ENCODE assay signal across 16 cellular contexts in genomic region chr2:127888772-127889171, GRCh38. TPM values are rescaled to one million over a fixed set of nuclear protein-coding genes. Genes with fewer than 3 reads are reported as not detected.
A peak's percentile ranks its signal among the peaks of the same experiment; 100 is the strongest.
DNase-seq lines count a peak whose midpoint lies in the region; ATAC-seq, FAIRE-seq and TF ChIP-seq lines count a peak whose summit lies in the region.
"Had no signal": no experiment of that assay in that cellular context is flagged by ENCODE, and none has a peak within 500 bp of the region (broad histone marks: within the 10 kb centered on the region; RNA-seq: fewer than 3 reads in every experiment).

No MANE protein-coding gene starts in this region.

- no peaks in the 10 kb centered on the region; the same call in 1 of the 2 replicates for H4K20me1 ChIP-seq in K562 (replicated peaks; ENCODE audit: control insufficient read depth, insufficient read depth, low read length)

- no peak overlapping the region for H3K9ac ChIP-seq in K562 (ENCODE audit: insufficient read depth in 1 of 2, low read depth in 2 of 2, low read length in 2 of 2)

- TF ChIP-seq RAD21 in K562 (CRISPR knock-in tag; conservative IDR thresholded peaks at IDR 0.05 in 1 of 2, IDR thresholded peaks at IDR 0.05 in 1 of 2), result no peak

- TF ChIP-seq POLR2A in K562 (conservative IDR thresholded peaks at IDR 0.05), result no peak

- BruUV-seq in Caco-2 (replicated peaks; lab: Mats Ljungman, UMichigan), result no TSS peak
- no TSS peak for BruUV-seq in K562 (replicated peaks; lab: Mats Ljungman, UMichigan)

- intact Hi-C loops in CD4-positive, alpha-beta T cell (cut with DNase I, micrococcal nuclease), result loop anchor here (2.0 to 10.0 kb wide), 5 partner anchors 136 to 504 kb away; partner anchors contain the start of genes MAP3K2 (in 1 of the 2) and SAP130 (in 1 of the 2)
- intact Hi-C loops in Caco-2 (cut with micrococcal nuclease; ENCODE audit: unreplicated experiment), result no loop called here
- intact Hi-C loops in K562 (cut with micrococcal nuclease), result no loop called here

- H3K27ac ChIP-seq in CD4-positive, alpha-beta T cell (ENCODE audit: low read depth, low read length), result no peak overlapping the region
- H3K27ac ChIP-seq in K562 (ENCODE audit: extremely low read depth, low read depth, low read length), result no peak overlapping the region
- H3K27ac ChIP-seq in CD8-positive, alpha-beta memory T cell (ENCODE audit: low read depth, low read length), result no peak overlapping the region
- H3K27ac ChIP-seq: A549, C4-2B had no signal

- no peak for DNase-seq in CD4-positive, alpha-beta T cell
- no peak for DNase-seq in Caco-2
- no peak for DNase-seq in K562 (ENCODE audit: extremely low read depth in 1 of 4, low spot score in 3 of 4)
- no peak for DNase-seq in neural crest cell (ENCODE audit: low read depth, low spot score)
- DNase-seq in CD8-positive, alpha-beta memory T cell, result no peak
- no peak for DNase-seq in SK-N-DZ (ENCODE audit: low spot score)
- DNase-seq: BE2C; CD8-positive, alpha-beta T cell; DMS53; GF-D8; GOT3; H9 had no signal

- H3K79me2 ChIP-seq in K562 (ENCODE audit: control insufficient read depth, insufficient read depth, low read length), result peaks cover 22% of the 10 kb centered on the region

- peaks cover 14% of the 10 kb centered on the region for H3K36me3 Mint-ChIP-seq in CD4-positive, alpha-beta T cell (ENCODE audit: low read depth)
- peaks cover 19% of the 10 kb centered on the region for H3K36me3 Mint-ChIP-seq in Caco-2 (ENCODE audit: insufficient read depth, unreplicated experiment)
- H3K36me3 Mint-ChIP-seq in neural crest cell (ENCODE audit: low read depth), result peaks cover 4% of the 10 kb centered on the region
- H3K36me3 Mint-ChIP-seq in CD8-positive, alpha-beta memory T cell, result peaks cover 0 to 11% (median 0%) of the 10 kb centered on the region in 3 donors

- peak overlapping the region; percentile 56 for H3K4me3 Mint-ChIP-seq in CD4-positive, alpha-beta T cell
- H3K4me3 Mint-ChIP-seq in Caco-2 (ENCODE audit: unreplicated experiment) (peak overlapping the region; percentile 20), neural crest cell (peak overlapping the region; percentile 68)
- H3K4me3 Mint-ChIP-seq in CD8-positive, alpha-beta memory T cell, result peak overlapping the region in 1 of 7 donors; percentile 27
- H3K4me3 Mint-ChIP-seq: CD8-positive, alpha-beta T cell; H9 had no signal

- H3K4me1 ChIP-seq in Caco-2, result peaks cover 29% of the 10 kb centered on the region
- H3K4me1 ChIP-seq in K562 (replicated peaks in 1 of 2; ENCODE audit: control insufficient read depth in 2 of 2, insufficient read depth in 2 of 2, low read length in 2 of 2), result peaks cover 9 to 13% of the 10 kb centered on the region in 2 experiments; a peak in 3 of 5 replicates
- peaks cover 26% of the 10 kb centered on the region for H3K4me1 ChIP-seq in CD8-positive, alpha-beta memory T cell (ENCODE audit: insufficient read depth, low read length)
- H3K4me1 ChIP-seq: BE2C had no signal

- CTCF ChIA-PET in CD4-positive, alpha-beta T cell (lab: Charles Lee), result no interaction called here
- CTCF ChIA-PET in Caco-2 (lab: Charles Lee) (no interaction called here), K562 (lab: Yijun Ruan, JAX; ENCODE audit: low intra/inter-chr PET ratio) (no interaction called here)
- CTCF ChIA-PET in CD8-positive, alpha-beta memory T cell (lab: Charles Lee), result interaction anchor here (0.7 kb wide), 1 partner anchor 133 kb away, joined by 3 read pairs; no protein-coding TSS in a partner anchor

- peaks cover 44% of the 10 kb centered on the region for H3K4me1 Mint-ChIP-seq in CD4-positive, alpha-beta T cell (ENCODE audit: low read depth)
- H3K4me1 Mint-ChIP-seq in Caco-2 (ENCODE audit: low read depth, unreplicated experiment) (peaks cover 27% of the 10 kb centered on the region), neural crest cell (peaks cover 30% of the 10 kb centered on the region)
- peaks cover 27 to 34% (median 27%) of the 10 kb centered on the region in 3 donors for H3K4me1 Mint-ChIP-seq in CD8-positive, alpha-beta memory T cell

- no peaks in the 10 kb centered on the region for H3K27me3 ChIP-seq in CD4-positive, alpha-beta T cell (ENCODE audit: control insufficient read depth, insufficient read depth, low read length)
- H3K27me3 ChIP-seq in Caco-2 (replicated peaks; ENCODE audit: control insufficient read depth, insufficient read depth, low read length) (no peaks in the 10 kb centered on the region), K562 (ENCODE audit: control insufficient read depth in 2 of 2, insufficient read depth in 2 of 2, low read length in 2 of 2) (no peaks in the 10 kb centered on the region)
- no peaks in the 10 kb centered on the region for H3K27me3 ChIP-seq in CD8-positive, alpha-beta memory T cell (ENCODE audit: insufficient read depth, low read length, poor library complexity, severe bottlenecking)
- H3K27me3 ChIP-seq: BE2C had no signal

- FAIRE-seq in K562 (lab: Jason Lieb, UNC), result no peak
- FAIRE-seq: A549, GM19239 had no signal

- POLR2A ChIA-PET in CD4-positive, alpha-beta T cell (lab: Charles Lee), result no interaction called here
- POLR2A ChIA-PET in Caco-2 (lab: Charles Lee) (no interaction called here), K562 (lab: Yijun Ruan, JAX) (interaction anchor here (0.7 to 1.4 kb wide), 2 partner anchors 10 to 120 kb away, joined by 3 to 4 read pairs; no protein-coding TSS in a partner anchor)
- POLR2A ChIA-PET in CD8-positive, alpha-beta memory T cell (lab: Charles Lee), result no interaction called here

- no peak for TF ChIP-seq EP300 in K562 (IDR thresholded peaks at IDR 0.05; ENCODE audit: low read length)

- no peaks in the 10 kb centered on the region for H3K9me3 Mint-ChIP-seq in CD4-positive, alpha-beta T cell
- H3K9me3 Mint-ChIP-seq in Caco-2 (ENCODE audit: unreplicated experiment), result no peaks in the 10 kb centered on the region
- no peaks in the 10 kb centered on the region for H3K9me3 Mint-ChIP-seq in neural crest cell
- H3K9me3 Mint-ChIP-seq in CD8-positive, alpha-beta memory T cell, result no peaks in the 10 kb centered on the region
- H3K9me3 Mint-ChIP-seq: CD8-positive, alpha-beta T cell; H9 had no signal

- no peak overlapping the region for H2AFZ ChIP-seq in K562 (ENCODE audit: low read depth, low read length)

- 63% methylated on average over 1 of the region's 1 CpG for WGBS in K562 (ENCODE audit: insufficient coverage, low coverage, missing lambda C conversion rate)

- no peaks in the 10 kb centered on the region for H3K9me1 ChIP-seq in K562 (ENCODE audit: control insufficient read depth, insufficient read depth, low read length)

- H3K27ac Mint-ChIP-seq in CD4-positive, alpha-beta T cell, result peak overlapping the region; percentile 51
- H3K27ac Mint-ChIP-seq in Caco-2 (ENCODE audit: unreplicated experiment), result peak overlapping the region; percentile 12
- H3K27ac Mint-ChIP-seq in neural crest cell (ENCODE audit: unreplicated experiment), result no peak overlapping the region
- peak overlapping the region in 1 of 8 donors; percentile 54 for H3K27ac Mint-ChIP-seq in CD8-positive, alpha-beta memory T cell
- H3K27ac Mint-ChIP-seq: H9 had no signal

- TF ChIP-seq CTCF in CD4-positive, alpha-beta T cell (IDR thresholded peaks at IDR 0.05), result no peak
- TF ChIP-seq CTCF in Caco-2 (IDR thresholded peaks at IDR 0.05; ENCODE audit: insufficient read depth in 1 of 2, low read depth in 1 of 2, low read length in 1 of 2, severe bottlenecking in 1 of 2, unreplicated experiment in 1 of 2) (no peak), K562 (IDR thresholded peaks at IDR 0.05 in 2 of 3, conservative IDR thresholded peaks at IDR 0.05 in 1 of 3; ENCODE audit: insufficient read depth in 2 of 3, low read depth in 1 of 3, low read length in 3 of 3) (no peak), neural crest cell (conservative IDR thresholded peaks at IDR 0.05) (no peak)

- in situ Hi-C loops in K562 (cut with MboI), result no loop called here

- H3K27me3 Mint-ChIP-seq in CD4-positive, alpha-beta T cell, result no peaks in the 10 kb centered on the region
- H3K27me3 Mint-ChIP-seq in Caco-2 (ENCODE audit: insufficient read depth, unreplicated experiment) (no peaks in the 10 kb centered on the region), neural crest cell (ENCODE audit: low read depth) (no peaks in the 10 kb centered on the region)
- peaks cover 0 to 1% of the 10 kb centered on the region in 2 donors for H3K27me3 Mint-ChIP-seq in CD8-positive, alpha-beta memory T cell

- ATAC-seq in CD4-positive, alpha-beta T cell (ENCODE audit: poor library complexity), result no peak
- no peak for ATAC-seq in K562
- no peak for ATAC-seq in HG02970 (IDR thresholded peaks at IDR 0.05; ENCODE audit: low FRiP score, unreplicated experiment)
- ATAC-seq: A549; CD8-positive, alpha-beta T cell had no signal

- H3K4me3 ChIP-seq in Caco-2 (ENCODE audit: low read depth, low read length), result no peak overlapping the region
- H3K4me3 ChIP-seq in K562, result no peak overlapping the region
- no peak overlapping the region for H3K4me3 ChIP-seq in CD8-positive, alpha-beta memory T cell (ENCODE audit: low read length)
- H3K4me3 ChIP-seq: A549 had no signal

- no peaks in the 10 kb centered on the region for H3K9me3 ChIP-seq in CD4-positive, alpha-beta T cell (ENCODE audit: control insufficient read depth, low read length)
- H3K9me3 ChIP-seq in Caco-2, result no peaks in the 10 kb centered on the region
- H3K9me3 ChIP-seq in K562 (replicated peaks; ENCODE audit: control insufficient read depth, insufficient read depth, low read depth, low read length), result no peaks in the 10 kb centered on the region
- no peaks in the 10 kb centered on the region for H3K9me3 ChIP-seq in CD8-positive, alpha-beta memory T cell (ENCODE audit: low read length)
- H3K9me3 ChIP-seq: A549, BE2C had no signal

- H3K4me2 ChIP-seq in K562 (ENCODE audit: insufficient read depth, low read length), result no peak overlapping the region

- H3K36me3 ChIP-seq in Caco-2 (ENCODE audit: control insufficient read depth, insufficient read depth, low read length) (no peaks in the 10 kb centered on the region; the same call in 1 of the 2 replicates), K562 (ENCODE audit: control insufficient read depth, insufficient read depth, low read length) (peaks cover 8% of the 10 kb centered on the region; the same call in 2 of the 3 replicates)
- H3K36me3 ChIP-seq in CD8-positive, alpha-beta memory T cell (ENCODE audit: insufficient read depth, low read length), result no peaks in the 10 kb centered on the region
- H3K36me3 ChIP-seq: BE2C had no signal

RNA-seq across cellular contexts. Expression of gene AMMECR1L, which starts 3.0 kb away (rescaled TPM):
- 10 to 100 TPM in 1 of 2 experiments, 1 to 10 TPM in 1; 9.6 to 10.1 TPM for total RNA-seq in CD4-positive, alpha-beta T cell
- total RNA-seq in Caco-2 (2022), result 28.1 and 29.3 TPM in 2 replicates
- total RNA-seq in K562 (2011; cell fraction: chromatin; rRNA removed; ENCODE audit: low replicate concordance), result 23.9 and 25.5 TPM in 2 replicates
- 13.4 and 14.2 TPM in 2 replicates for total RNA-seq in K562 (2011; cell fraction: nucleolus; rRNA removed)
- total RNA-seq in K562 (2011; cell fraction: nucleoplasm; rRNA removed), result 14.6 and 16.1 TPM in 2 replicates
- 6.5 and 7.3 TPM in 2 replicates for total RNA-seq in K562 (2014; rRNA removed)
- total RNA-seq in K562 (2014; rRNA removed; fragmentation: Illumina TruSeq; extraction: Trizol), result 13.8 and 14.3 TPM in 2 replicates
- 11.2 and 11.5 TPM in 2 replicates for total RNA-seq in K562 (2015; rRNA removed; fragmentation: Illumina TruSeq; extraction: Trizol)
- total RNA-seq in K562 (2021), result 12.6 and 13.4 TPM in 2 replicates
- 7.7 and 9.1 TPM in 2 replicates for polyA plus RNA-seq in K562 (2011; rRNA removed)
- polyA plus RNA-seq in K562 (2011; cell fraction: cytosol; rRNA removed), result 6.2 and 9.0 TPM in 2 replicates
- 16.3 and 17.8 TPM in 2 replicates for polyA plus RNA-seq in K562 (2011; cell fraction: nucleus; rRNA removed)
- 9.5 and 9.9 TPM in 2 replicates for polyA plus RNA-seq in K562 (2012)
- 15.3 and 15.5 TPM in 2 replicates for polyA plus RNA-seq in K562 (2014; fragmentation: Illumina TruSeq; extraction: Trizol)
- 1 to 10 TPM; 3.7 to 4.7 TPM for polyA plus RNA-seq in K562 (2014; fragmentation: Nextera tagmentation; extraction: Ambion mirVana)
- 7.7 and 8.6 TPM in 2 replicates for polyA plus RNA-seq in K562 (2014; rRNA removed)
- 11.9 and 14.3 TPM in 2 replicates for polyA minus RNA-seq in K562 (2011; rRNA and poly(A)+ RNA removed)
- 5.4 and 7.9 TPM in 2 replicates for polyA minus RNA-seq in K562 (2011; cell fraction: cytosol; rRNA and poly(A)+ RNA removed)
- 7.1 and 10.7 TPM in 2 replicates for polyA minus RNA-seq in K562 (2011; cell fraction: nucleus; rRNA and poly(A)+ RNA removed)
- 25.3 and 27.0 TPM in 2 replicates for total RNA-seq in neural crest cell
- total RNA-seq in CD8-positive, alpha-beta memory T cell, result 10 to 100 TPM; 23.4 to 24.0 TPM
- 8.7 TPM for polyA plus RNA-seq in CD8-positive, alpha-beta memory T cell
- 13.8 and 15.7 TPM in 2 replicates for polyA plus RNA-seq in SK-N-DZ (2014; cell fraction: cytosol; rRNA removed)
- 17.7 and 20.6 TPM in 2 replicates for polyA plus RNA-seq in SK-N-DZ (2014; cell fraction: nucleus; rRNA removed)

RNA-seq across cellular contexts. Expression of gene POLR2D, which starts 30.8 kb away (rescaled TPM):
- 10 to 100 TPM; 30.5 to 32.9 TPM for total RNA-seq in CD4-positive, alpha-beta T cell
- total RNA-seq in Caco-2 (2022) (61.9 and 65.0 TPM in 2 replicates), K562 (2014; rRNA removed) (30.7 and 42.8 TPM in 2 replicates), K562 (2014; rRNA removed; fragmentation: Illumina TruSeq; extraction: Trizol) (62.1 and 77.0 TPM in 2 replicates), K562 (2015; rRNA removed; fragmentation: Illumina TruSeq; extraction: Trizol) (46.0 and 49.0 TPM in 2 replicates), K562 (2021) (83.6 and 91.0 TPM in 2 replicates), neural crest cell (83.1 and 84.5 TPM in 2 replicates)
- 22.3 and 26.2 TPM in 2 replicates for total RNA-seq in K562 (2011; cell fraction: chromatin; rRNA removed; ENCODE audit: low replicate concordance)
- total RNA-seq in K562 (2011; cell fraction: nucleolus; rRNA removed), result 9.7 and 10.7 TPM in 2 replicates
- total RNA-seq in K562 (2011; cell fraction: nucleoplasm; rRNA removed), result 17.3 and 28.2 TPM in 2 replicates
- polyA plus RNA-seq in K562 (2011; rRNA removed) (37.5 and 67.8 TPM in 2 replicates), K562 (2014; fragmentation: Illumina TruSeq; extraction: Trizol) (96.3 and 108 TPM in 2 replicates), K562 (2014; fragmentation: Nextera tagmentation; extraction: Ambion mirVana) (10 to 100 TPM; 47.6 to 49.2 TPM), K562 (2014; rRNA removed) (44.5 and 51.4 TPM in 2 replicates)
- polyA plus RNA-seq in K562 (2011; cell fraction: cytosol; rRNA removed), result 33.3 and 48.1 TPM in 2 replicates
- 17.3 and 18.2 TPM in 2 replicates for polyA plus RNA-seq in K562 (2011; cell fraction: nucleus; rRNA removed)
- polyA plus RNA-seq in K562 (2012), result 58.4 and 78.9 TPM in 2 replicates
- polyA minus RNA-seq in K562 (2011; rRNA and poly(A)+ RNA removed), result 31.8 and 55.4 TPM in 2 replicates
- polyA minus RNA-seq in K562 (2011; cell fraction: cytosol; rRNA and poly(A)+ RNA removed), result 21.8 and 29.9 TPM in 2 replicates
- 4.0 and 5.6 TPM in 2 replicates for polyA minus RNA-seq in K562 (2011; cell fraction: nucleus; rRNA and poly(A)+ RNA removed)
- total RNA-seq in CD8-positive, alpha-beta memory T cell, result 10 to 100 TPM; 92.3 to 96.4 TPM
- polyA plus RNA-seq in CD8-positive, alpha-beta memory T cell, result 38.7 TPM
- 34.4 and 43.1 TPM in 2 replicates for polyA plus RNA-seq in SK-N-DZ (2014; cell fraction: cytosol; rRNA removed)
- polyA plus RNA-seq in SK-N-DZ (2014; cell fraction: nucleus; rRNA removed), result 18.0 and 28.8 TPM in 2 replicates

Comparison
In these comparisons a context has a peak if more than half of its experiments do, and no peak if none do; other contexts are left out.
1. intact Hi-C loops: an anchor here in CD4-positive, alpha-beta T cell (2.0 to 10.0 kb wide); none called in Caco-2 and K562.